Comparison of ENCODE assay signal across 8 cellular contexts in genomic region chr14:99603471-99603933, GRCh38. TPM values are rescaled to one million over a fixed set of nuclear protein-coding genes. Genes with fewer than 3 reads are reported as not detected.
DNase-seq lines count a peak whose midpoint lies in the region; ATAC-seq and TF ChIP-seq lines count a peak whose summit lies in the region.

No MANE protein-coding gene starts in this region.

- H3K36me3 ChIP-seq in BJ (ENCODE audit: control insufficient read depth, insufficient read depth, low read length), result no peaks in the 10 kb centered on the region
- peaks cover 6% of the 10 kb centered on the region; the same call in 1 of the 2 replicates for H3K36me3 ChIP-seq in HAP-1 (replicated peaks)

- H3K9me3 Mint-ChIP-seq in activated naive CD8-positive, alpha-beta T cell treated with anti-CD3 and anti-CD28 coated beads, Interleukin-2, amount 10 ng/mL, durations not matched to agents 7 days and 5 days, result no peaks in the 10 kb centered on the region
- H3K9me3 Mint-ChIP-seq in immature natural killer cell, result no peaks in the 10 kb centered on the region

- in situ Hi-C loops in HAP-1 (cut with MboI; ENCODE audit: low sequenced_read_pairs), result no loop called here

- H3K4me3 Mint-ChIP-seq in activated naive CD8-positive, alpha-beta T cell treated with anti-CD3 and anti-CD28 coated beads, Interleukin-2, amount 10 ng/mL, durations not matched to agents 7 days and 5 days, result peak overlapping the region; percentile 37
- peak overlapping the region; percentile 21 to 71 (median 29) for H3K4me3 Mint-ChIP-seq in immature natural killer cell

- DNase-seq in BJ (ENCODE audit: low read depth) (no peak), HAP-1 (ENCODE audit: low spot score in 2 of 2) (peak in 1 of 2 experiments; percentile 50), RKO (ENCODE audit: low spot score) (peak; percentile 52), immature natural killer cell (peak; percentile 36 to 53 (median 51)), foreskin melanocyte (no peak)
- peak; percentile 73 for DNase-seq in activated naive CD8-positive, alpha-beta T cell treated with anti-CD3 and anti-CD28 coated beads, Interleukin-2, amount 10 ng/mL, durations not matched to agents 7 days and 5 days
- DNase-seq in stimulated activated CD8-positive, alpha-beta memory T cell treated with anti-CD3 and anti-CD28 coated beads, Interleukin-12 subunit alpha, Interleukin-12 subunit beta, amount 100 ng/mL, for 1 hour (ENCODE audit: low read depth), result peak; percentile 2

- H3K27ac Mint-ChIP-seq in activated naive CD8-positive, alpha-beta T cell treated with anti-CD3 and anti-CD28 coated beads, Interleukin-2, amount 10 ng/mL, durations not matched to agents 7 days and 5 days, result no peak overlapping the region
- no peak overlapping the region for H3K27ac Mint-ChIP-seq in immature natural killer cell

- H3K27me3 Mint-ChIP-seq in activated naive CD8-positive, alpha-beta T cell treated with anti-CD3 and anti-CD28 coated beads, Interleukin-2, amount 10 ng/mL, durations not matched to agents 7 days and 5 days, result peaks cover 7% of the 10 kb centered on the region
- H3K27me3 Mint-ChIP-seq in immature natural killer cell (ENCODE audit: low read depth in 3 of 3), result peaks cover 0 to 14% (median 5%) of the 10 kb centered on the region in 3 donors

- TF ChIP-seq CTCF in BJ (IDR thresholded peaks at IDR 0.05; ENCODE audit: insufficient read depth, low read depth, low read length), result no peak

- H3K4me3 ChIP-seq in BJ (ENCODE audit: low read depth, low read length) (peak overlapping the region; percentile 54), HAP-1 (peak overlapping the region; percentile 57)

- POLR2A ChIA-PET in BJ (lab: Charles Lee), result no interaction called here
- POLR2A ChIA-PET in activated naive CD8-positive, alpha-beta T cell treated with anti-CD3 and anti-CD28 coated beads, Interleukin-2, amount 10 ng/mL, durations not matched to agents 7 days and 5 days (lab: Charles Lee), result interaction anchor here (0.6 to 3.7 kb wide), 8 partner anchors 9 to 772 kb away, joined by 3 to 26 read pairs (median 4); partner anchors contain the start of genes CCNK and SETD3

- H3K9me3 ChIP-seq in HAP-1, result no peaks in the 10 kb centered on the region

- CTCF ChIA-PET in BJ (lab: Yijun Ruan, JAX), result interaction anchor here (1.0 to 4.2 kb wide), 4 partner anchors 14 to 79 kb away, joined by 5 to 13 read pairs (median 6); no protein-coding TSS in a partner anchor

- H3K36me3 Mint-ChIP-seq in activated naive CD8-positive, alpha-beta T cell treated with anti-CD3 and anti-CD28 coated beads, Interleukin-2, amount 10 ng/mL, durations not matched to agents 7 days and 5 days, result no peaks in the 10 kb centered on the region
- H3K36me3 Mint-ChIP-seq in immature natural killer cell, result no peaks in the 10 kb centered on the region

- H3K27me3 ChIP-seq in BJ (ENCODE audit: control insufficient read depth, insufficient read depth, low read length) (no peaks in the 10 kb centered on the region), HAP-1 (ENCODE audit: low read depth) (no peaks in the 10 kb centered on the region)

- H3K4me1 Mint-ChIP-seq in activated naive CD8-positive, alpha-beta T cell treated with anti-CD3 and anti-CD28 coated beads, Interleukin-2, amount 10 ng/mL, durations not matched to agents 7 days and 5 days, result peaks cover 19% of the 10 kb centered on the region
- peaks cover 16 to 20% of the 10 kb centered on the region in 2 donors for H3K4me1 Mint-ChIP-seq in immature natural killer cell

- H3K4me1 ChIP-seq in HAP-1, result peaks cover 31% of the 10 kb centered on the region

- ATAC-seq in activated naive CD8-positive, alpha-beta T cell treated with anti-CD3 and anti-CD28 coated beads, Interleukin-2, amount 10 ng/mL, durations not matched to agents 7 days and 5 days (ENCODE audit: low read depth), result peak; percentile 6
- ATAC-seq in HG02588 (IDR thresholded peaks at IDR 0.05; ENCODE audit: unreplicated experiment), result no peak

RNA-seq across cellular contexts. Expression of gene CCDC85C, which starts 0.5 kb away (rescaled TPM):
- polyA plus RNA-seq in BJ (2011; rRNA removed) (8.6 and 11.8 TPM in 2 replicates), immature natural killer cell (under 1 TPM; 0.27 to 0.83 (median 0.35) TPM)
- 10.8 and 13.2 TPM in 2 replicates for polyA minus RNA-seq in BJ (2011; rRNA and poly(A)+ RNA removed)
- total RNA-seq in activated naive CD8-positive, alpha-beta T cell treated with anti-CD3 and anti-CD28 coated beads, Interleukin-2, amount 10 ng/mL, durations not matched to agents 7 days and 5 days, result 10 to 100 TPM; 11.8 to 13.3 TPM

RNA-seq across cellular contexts. Expression of gene HHIPL1, which starts 41.4 kb away (rescaled TPM):
- polyA plus RNA-seq in BJ (2011; rRNA removed) (1.7 and 2.5 TPM in 2 replicates), immature natural killer cell (not detected)
- polyA minus RNA-seq in BJ (2011; rRNA and poly(A)+ RNA removed), result 1.7 TPM in 2 replicates
- total RNA-seq in activated naive CD8-positive, alpha-beta T cell treated with anti-CD3 and anti-CD28 coated beads, Interleukin-2, amount 10 ng/mL, durations not matched to agents 7 days and 5 days, result under 1 TPM; 0.17 TPM

Comparison
In these comparisons a context has a peak if more than half of its experiments do, and no peak if none do; other contexts are left out.
1. DNase-seq: peak in RKO (single experiment), activated naive CD8-positive, alpha-beta T cell treated with anti-CD3 and anti-CD28 coated beads, Interleukin-2, amount 10 ng/mL, durations not matched to agents 7 days and 5 days (single experiment), immature natural killer cell (3 of 3) and stimulated activated CD8-positive, alpha-beta memory T cell treated with anti-CD3 and anti-CD28 coated beads, Interleukin-12 subunit alpha, Interleukin-12 subunit beta, amount 100 ng/mL, for 1 hour (single experiment); none in BJ (single experiment) and foreskin melanocyte (single experiment).